Comparison of ENCODE assay signal across 16 cellular contexts in genomic region chr5:147530801-147531389, GRCh38. TPM values are rescaled to one million over a fixed set of nuclear protein-coding genes. Genes with fewer than 3 reads are reported as not detected.
DNase-seq lines count a peak whose midpoint lies in the region; ATAC-seq and TF ChIP-seq lines count a peak whose summit lies in the region.
"Had no signal": no experiment of that assay in that cellular context is flagged by ENCODE, and none has a peak within 500 bp of the region (broad histone marks: within the 10 kb centered on the region; RNA-seq: fewer than 3 reads in every experiment).

No MANE protein-coding gene starts in this region.

- H2BK120ac ChIP-seq in IMR-90 (ENCODE audit: low read depth, low read length), result no peak overlapping the region

- 0 out of 3 replicates have a peak overlapping the region, but pooled peaks have one; percentile 23 for H2BK15ac ChIP-seq in IMR-90 (ENCODE audit: low read depth, low read length)

- POLR2A ChIA-PET in IMR-90 (lab: Charles Lee; ENCODE audit: unreplicated experiment), result interaction anchor here (0.7 kb wide), 1 partner anchor 77 kb away, joined by 5 read pairs; no protein-coding TSS in a partner anchor

- in situ Hi-C loops in IMR-90 (cut with MboI; ENCODE audit: low sequenced_read_pairs), result no loop called here
- in situ Hi-C loops in astrocyte of the spinal cord (cut with HindIII; ENCODE audit: low sequenced_read_pairs), result no loop called here

- 0 out of 2 replicates have a peak, but pooled peaks cover 4% of the 10 kb centered on the region for H3K9me1 ChIP-seq in IMR-90 (ENCODE audit: insufficient read depth, low read length)

- no peak overlapping the region for H2AK9ac ChIP-seq in IMR-90 (replicated peaks; ENCODE audit: low read depth, low read length, poor library complexity)

- H3K79me2 ChIP-seq in ACC112 (ENCODE audit: control insufficient read depth, insufficient read depth, low read length, unreplicated experiment), result no peaks in the 10 kb centered on the region

- no peaks in the 10 kb centered on the region for H4K20me1 ChIP-seq in IMR-90 (ENCODE audit: insufficient read depth, low read length)
- H4K20me1 ChIP-seq: BLaER1 had no signal

- H2BK5ac ChIP-seq in IMR-90 (ENCODE audit: low read depth, low read length, poor library complexity, severe bottlenecking), result peak overlapping the region; percentile 36

- peak overlapping the region; percentile 58 for H3K4me3 ChIP-seq in ACC112 (ENCODE audit: low read depth, low read length)
- H3K4me3 ChIP-seq in IMR-90 (ENCODE audit: insufficient read depth, low read depth, low read length), result no peak overlapping the region
- no peak overlapping the region for H3K4me3 ChIP-seq in astrocyte of the spinal cord (ENCODE audit: low read depth, low read length)
- H3K4me3 ChIP-seq: BLaER1 had no signal

- H2AFZ ChIP-seq in ACC112 (ENCODE audit: low read length, unreplicated experiment), result no peak overlapping the region
- H2AFZ ChIP-seq in IMR-90 (replicated peaks; ENCODE audit: low read length, poor library complexity), result no peak overlapping the region

- H3K4ac ChIP-seq in IMR-90 (ENCODE audit: low read depth, low read length), result peak overlapping the region; percentile 52; the same call in 1 of the 2 replicates

- H3K56ac ChIP-seq in IMR-90 (ENCODE audit: extremely low read depth, insufficient read depth, low read length), result no peak overlapping the region

- H3K18ac ChIP-seq in IMR-90 (ENCODE audit: low read depth, low read length), result peak overlapping the region; percentile 7; the same call in 1 of the 2 replicates

- no peaks in the 10 kb centered on the region for H3K27me3 ChIP-seq in ACC112 (ENCODE audit: insufficient read depth, low read length)
- H3K27me3 ChIP-seq in IMR-90 (ENCODE audit: control insufficient read depth, insufficient read depth, low read length), result no peaks in the 10 kb centered on the region
- H3K27me3 ChIP-seq: BLaER1 had no signal

- WGBS in IMR-90 (ENCODE audit: extremely low coverage in 2 of 2, insufficient read length in 1 of 2), 2 experiments, result no CpG with 5 or more reads among the region's 4 CpGs

- H3K23ac ChIP-seq in IMR-90 (ENCODE audit: low read depth, low read length), result no peak overlapping the region

- TF ChIP-seq RAD21 in IMR-90 (IDR thresholded peaks at IDR 0.05; ENCODE audit: low read length), result no peak

- dilution Hi-C loops in IMR-90 (cut with HindIII; ENCODE audit: low sequenced_read_pairs, unreplicated experiment), result no loop called here

- TF ChIP-seq POLR2A in IMR-90 (IDR thresholded peaks at IDR 0.05; ENCODE audit: low read depth, low read length), result no peak

- H4K8ac ChIP-seq in IMR-90 (ENCODE audit: low read depth in 2 of 2, low read length in 2 of 2), result no peak overlapping the region

- BruUV-seq in IMR-90 (replicated peaks; lab: Mats Ljungman, UMichigan), result no TSS peak

- H3K79me1 ChIP-seq in IMR-90 (ENCODE audit: low read depth in 1 of 2, low read length in 2 of 2), result no peaks in the 10 kb centered on the region

- H2AK5ac ChIP-seq in IMR-90 (ENCODE audit: low read depth, low read length), result 0 out of 2 replicates have a peak overlapping the region, but pooled peaks have one; percentile 44

- no peaks in the 10 kb centered on the region for H3K9me3 ChIP-seq in IMR-90 (ENCODE audit: control insufficient read depth, insufficient read depth, low read length)
- H3K9me3 ChIP-seq: BLaER1 had no signal

- peak overlapping the region; percentile 17; the same call in 1 of the 2 replicates for H3K14ac ChIP-seq in IMR-90 (replicated peaks; ENCODE audit: low read depth, low read length)

- no peak for TF ChIP-seq CTCF in IMR-90 (conservative IDR thresholded peaks at IDR 0.05; ENCODE audit: low read depth, low read length)
- TF ChIP-seq CTCF in astrocyte of the spinal cord (IDR thresholded peaks at IDR 0.05; ENCODE audit: low read depth, low read length), result no peak

- intact Hi-C loops in IMR-90 (cut with micrococcal nuclease), result no loop called here

- no peak overlapping the region for H4K5ac ChIP-seq in IMR-90 (ENCODE audit: low read depth, low read length)

- H4K91ac ChIP-seq in IMR-90 (ENCODE audit: insufficient read depth, low read depth, low read length), result no peak overlapping the region

- peak overlapping the region; percentile 51 for H2BK20ac ChIP-seq in IMR-90 (ENCODE audit: low read depth, low read length)

- ATAC-seq in IMR-90 (ENCODE audit: low read depth), result peak; percentile 55
- ATAC-seq in HG02852 (IDR thresholded peaks at IDR 0.05; ENCODE audit: unreplicated experiment), result no peak
- no peak for ATAC-seq in GM18517 (IDR thresholded peaks at IDR 0.05; ENCODE audit: unreplicated experiment)
- ATAC-seq: stimulated activated naive B cell treated with anti-CD40 and anti-IgM and Interleukin-4, amounts not matched to agents 10 μg/mL and 1 μg/mL and 100 μg/mL, for 72 hours had no signal

- no peak overlapping the region for H3K9ac ChIP-seq in IMR-90 (ENCODE audit: low read depth, low read length)
- H3K9ac ChIP-seq: BLaER1 had no signal

- H3K4me1 ChIP-seq in ACC112 (ENCODE audit: control insufficient read depth, insufficient read depth, low read length, unreplicated experiment) (peaks cover 37% of the 10 kb centered on the region), IMR-90 (ENCODE audit: control insufficient read depth, insufficient read depth, low read length) (peaks cover 9% of the 10 kb centered on the region)
- H3K4me1 ChIP-seq: BLaER1 had no signal

- CTCF ChIA-PET in IMR-90 (lab: Yijun Ruan, JAX), result interaction anchor here (0.7 kb wide), 1 partner anchor 49 kb away, joined by 3 read pairs; no protein-coding TSS in a partner anchor

- no peak overlapping the region; the same call in 1 of the 2 replicates for H3K4me2 ChIP-seq in IMR-90 (ENCODE audit: low read depth, low read length)
- H3K4me2 ChIP-seq: BLaER1 had no signal

- H3K36me3 ChIP-seq in ACC112 (ENCODE audit: insufficient read depth, low read length), result no peaks in the 10 kb centered on the region
- H3K36me3 ChIP-seq in IMR-90 (ENCODE audit: control insufficient read depth, insufficient read depth, low read length), result no peaks in the 10 kb centered on the region
- H3K36me3 ChIP-seq: BLaER1 had no signal

- H3K27ac ChIP-seq in ACC112 (ENCODE audit: low read depth, low read length) (peak overlapping the region; percentile 69), IMR-90 (ENCODE audit: insufficient read depth, low read length) (no peak overlapping the region)
- H3K27ac ChIP-seq: BLaER1 had no signal

- peak; percentile 94 for DNase-seq in IMR-90
- DNase-seq in astrocyte of the spinal cord (ENCODE audit: low read depth, low spot score), result peak; percentile 80
- DNase-seq in iPS-NIHi7 (ENCODE audit: extremely low spot score), result peak; percentile 13
- DNase-seq in Ammon's horn (ENCODE audit: low spot score), result no peak
- DNase-seq in T-helper 2 cell, result no peak
- DNase-seq: activated CD4-positive, alpha-beta memory T cell treated with anti-CD3 and anti-CD28 coated beads, Interleukin-2, amount 10 ng/mL, durations not matched to agents 7 days and 5 days; activated naive CD4-positive, alpha-beta T cell treated with anti-CD3 and anti-CD28 coated beads, Interleukin-2, amount 10 ng/mL, durations not matched to agents 7 days and 5 days; effector CD8-positive, alpha-beta T cell; H9; islet precursor cell; NCI-H774; stimulated activated naive B cell treated with anti-CD40 and anti-IgM and Interleukin-4, amounts not matched to agents 10 μg/mL and 1 μg/mL and 100 μg/mL, for 72 hours had no signal

TF ChIP-seq in IMR-90, 13 proteins besides CTCF, POLR2A, EP300 and RAD21:
- TF ChIP-seq BHLHE40 (IDR thresholded peaks at IDR 0.05; ENCODE audit: low read depth, low read length), result peak; percentile 46; the same call in 1 of the 2 replicates
- peak; percentile 98 for TF ChIP-seq CEBPB (IDR thresholded peaks at IDR 0.05; ENCODE audit: low read depth, low read length)
- peak; percentile 93 for TF ChIP-seq FOS (IDR thresholded peaks at IDR 0.05; ENCODE audit: low read depth, low read length)
- TF ChIP-seq MAFK (IDR thresholded peaks at IDR 0.05; ENCODE audit: low read depth, low read length), result no peak
TF ChIP-seq in IMR-90: peak in this region for 3.

RNA-seq across cellular contexts. Expression of gene DPYSL3, which starts 21.0 kb away (rescaled TPM):
- 46.1 and 50.2 TPM in 2 replicates for total RNA-seq in IMR-90 (2012; rRNA removed)
- 60.9 and 66.4 TPM in 2 replicates for polyA plus RNA-seq in IMR-90 (2012; rRNA removed)
- 31.1 and 32.6 TPM in 2 replicates for polyA plus RNA-seq in IMR-90 (2012; cell fraction: cytosol; rRNA removed)
- 34.6 and 103 TPM in 2 replicates for polyA plus RNA-seq in IMR-90 (2012; cell fraction: nucleus; rRNA removed; ENCODE audit: low replicate concordance)
- total RNA-seq: activated CD4-positive, alpha-beta memory T cell treated with anti-CD3 and anti-CD28 coated beads, Interleukin-2, amount 10 ng/mL, durations not matched to agents 7 days and 5 days had no signal

Comparison
In these comparisons a context has a peak if more than half of its experiments do, and no peak if none do; other contexts are left out.
1. DNase-seq: peak in IMR-90 (single experiment), astrocyte of the spinal cord (single experiment) and iPS-NIHi7 (single experiment); none in Ammon's horn (single experiment) and T-helper 2 cell (0 of 5).